Comparison of ENCODE assay signal across 8 cellular contexts in the genomic region with DNA sequence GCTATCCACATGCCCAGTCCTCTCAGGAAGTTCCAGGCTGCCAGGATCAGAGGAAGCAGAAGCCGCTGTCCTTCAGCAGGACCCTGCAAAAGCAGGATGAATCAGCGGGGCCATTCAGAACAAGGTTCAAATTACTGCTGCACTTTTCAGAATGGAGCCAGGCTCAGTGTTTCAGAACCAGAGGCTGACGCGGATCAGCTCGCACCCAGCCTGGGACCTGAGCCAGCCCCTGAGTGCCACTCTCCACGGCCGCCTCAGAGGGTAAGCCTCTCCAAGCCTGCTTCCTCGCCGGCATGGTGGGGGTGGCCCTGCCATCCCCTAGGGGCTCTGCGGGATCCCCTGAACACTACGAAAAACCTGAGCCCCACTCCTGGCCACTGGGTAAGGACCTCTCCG. TPM values are rescaled to one million over a fixed set of nuclear protein-coding genes. Genes with fewer than 3 reads are reported as not detected.
A peak's percentile ranks its signal among the peaks of the same experiment; 100 is the strongest.
DNase-seq lines count a peak whose midpoint lies in the region; TF ChIP-seq lines count a peak whose summit lies in the region.

No MANE protein-coding gene starts in this region.

- intact Hi-C loops in CD4-positive, alpha-beta memory T cell (cut with micrococcal nuclease) = no loop called here
- intact Hi-C loops in ovary (cut with DNase I) = no loop called here

- H3K9me3 ChIP-seq in CD4-positive, alpha-beta memory T cell (ENCODE audit: control insufficient read depth in 1 of 2, low read length in 2 of 2) = no peaks in the 10 kb centered on the region
- H3K9me3 ChIP-seq in SJCRH30 (replicated peaks) = no peaks in the 10 kb centered on the region
- H3K9me3 ChIP-seq in ovary = no peaks in the 10 kb centered on the region

- peak overlapping the region; percentile 52 for H3K27ac ChIP-seq in CD4-positive, alpha-beta memory T cell (ENCODE audit: low read depth, low read length)
- H3K27ac ChIP-seq in SJCRH30 (peak overlapping the region; percentile 96), ovary (no peak overlapping the region)

- no peak for TF ChIP-seq POLR2A in ovary (IDR thresholded peaks at IDR 0.05)

- H3K36me3 ChIP-seq in CD4-positive, alpha-beta memory T cell (ENCODE audit: insufficient read depth, low read length) = peaks cover 41% of the 10 kb centered on the region
- H3K36me3 ChIP-seq in SJCRH30 = no peaks in the 10 kb centered on the region
- H3K36me3 ChIP-seq in ovary = no peaks in the 10 kb centered on the region

- peak overlapping the region in 7 of 8 donors; percentile 51 to 91 (median 88) for H3K4me3 Mint-ChIP-seq in CD4-positive, alpha-beta memory T cell

- CTCF ChIA-PET in CD4-positive, alpha-beta memory T cell (lab: Charles Lee; ENCODE audit: partially characterized antibody) = no interaction called here

- peaks cover 88% of the 10 kb centered on the region for H3K4me1 ChIP-seq in CD4-positive, alpha-beta memory T cell (ENCODE audit: insufficient read depth, low read length)
- H3K4me1 ChIP-seq in SJCRH30 (peaks cover 47% of the 10 kb centered on the region), ovary (ENCODE audit: insufficient read depth) (peaks cover 6% of the 10 kb centered on the region)

- peaks cover 0 to 12% (median 0%) of the 10 kb centered on the region in 8 donors for H3K9me3 Mint-ChIP-seq in CD4-positive, alpha-beta memory T cell

- TF ChIP-seq CTCF in foreskin fibroblast (IDR thresholded peaks at IDR 0.05; ENCODE audit: low read depth, low read length) (no peak), ovary (IDR thresholded peaks at IDR 0.05) (no peak)

- peaks cover 21 to 54% of the 10 kb centered on the region in 2 donors for H3K36me3 Mint-ChIP-seq in CD4-positive, alpha-beta memory T cell

- no peaks in the 10 kb centered on the region for H3K27me3 Mint-ChIP-seq in CD4-positive, alpha-beta memory T cell

- no peak for TF ChIP-seq EP300 in ovary (IDR thresholded peaks at IDR 0.05)

- H3K27ac Mint-ChIP-seq in CD4-positive, alpha-beta memory T cell = peak overlapping the region; percentile 71 to 97 (median 92)

- H3K27me3 ChIP-seq in CD4-positive, alpha-beta memory T cell (ENCODE audit: insufficient read depth, low read length) = no peaks in the 10 kb centered on the region
- H3K27me3 ChIP-seq in SJCRH30 (no peaks in the 10 kb centered on the region), ovary (no peaks in the 10 kb centered on the region)

- POLR2A ChIA-PET in CD4-positive, alpha-beta memory T cell (lab: Charles Lee; ENCODE audit: partially characterized antibody) = no interaction called here

- DNase-seq in CD4-positive, alpha-beta memory T cell = no peak
- DNase-seq in SJCRH30 = peak; percentile 80 to 86
- DNase-seq in foreskin fibroblast = peak; percentile 94 to 96
- DNase-seq in ovary = peak in 3 of 5 donors; percentile 9 to 21 (median 14)
- no peak for DNase-seq in iPS-NIHi7 (ENCODE audit: extremely low spot score)
- no peak for DNase-seq in epidermal melanocyte (ENCODE audit: insufficient read length, low spot score)
- DNase-seq in kidney glomerular epithelial cell (lab: John Stamatoyannopoulos, UW) = no peak
- DNase-seq in stimulated activated naive CD4-positive, alpha-beta T cell treated with Interleukin-2 at 50 U/mL for 16 hours (lab: John Stamatoyannopoulos, UW) = no peak

- WGBS in ovary, 3 donors = 76 to 82% (median 80%) methylated on average over 12 of the region's 12 CpGs

- H3K4me3 ChIP-seq in CD4-positive, alpha-beta memory T cell (ENCODE audit: low read length in 2 of 2) = no peak overlapping the region
- H3K4me3 ChIP-seq in SJCRH30 (peak overlapping the region; percentile 27), foreskin fibroblast (ENCODE audit: low read depth in 1 of 2, low read length in 2 of 2) (no peak overlapping the region), ovary (no peak overlapping the region)

- H3K4me1 Mint-ChIP-seq in CD4-positive, alpha-beta memory T cell = peaks cover 41 to 86% (median 68%) of the 10 kb centered on the region in 4 donors

RNA-seq across cellular contexts. Expression of a gene that starts 24.7 kb away (rescaled TPM):
- 100 to 1,000 TPM; 171 to 174 TPM for total RNA-seq in CD4-positive, alpha-beta memory T cell
- polyA plus RNA-seq in CD4-positive, alpha-beta memory T cell = 100 to 1,000 TPM in 1 of 2 donors, 10 to 100 TPM in 1; 65.5 to 141 TPM
- total RNA-seq in SJCRH30 (2014; rRNA removed; shearing (Covaris generic)) = 18.6 and 20.5 TPM in 2 replicates
- 10 to 100 TPM in 3 of 7 donors, 1 to 10 TPM in 4; 5.4 to 16.9 (median 9.4) TPM for total RNA-seq in ovary
- 1 to 10 TPM; 6.8 to 9.8 TPM for polyA plus RNA-seq in ovary

Comparison
In these comparisons a context has a peak if more than half of its experiments do, and no peak if none do; other contexts are left out.
1. DNase-seq: peak in SJCRH30 (2 of 2), foreskin fibroblast (2 of 2) and ovary (3 of 5); none in CD4-positive, alpha-beta memory T cell (0 of 5), iPS-NIHi7 (single experiment), epidermal melanocyte (single experiment), kidney glomerular epithelial cell (single experiment) and stimulated activated naive CD4-positive, alpha-beta T cell treated with Interleukin-2 at 50 U/mL for 16 hours (single experiment).
2. H3K27ac ChIP-seq: peak in CD4-positive, alpha-beta memory T cell (single experiment) and SJCRH30 (single experiment); none in ovary (0 of 2).